In the genomic region with DNA sequence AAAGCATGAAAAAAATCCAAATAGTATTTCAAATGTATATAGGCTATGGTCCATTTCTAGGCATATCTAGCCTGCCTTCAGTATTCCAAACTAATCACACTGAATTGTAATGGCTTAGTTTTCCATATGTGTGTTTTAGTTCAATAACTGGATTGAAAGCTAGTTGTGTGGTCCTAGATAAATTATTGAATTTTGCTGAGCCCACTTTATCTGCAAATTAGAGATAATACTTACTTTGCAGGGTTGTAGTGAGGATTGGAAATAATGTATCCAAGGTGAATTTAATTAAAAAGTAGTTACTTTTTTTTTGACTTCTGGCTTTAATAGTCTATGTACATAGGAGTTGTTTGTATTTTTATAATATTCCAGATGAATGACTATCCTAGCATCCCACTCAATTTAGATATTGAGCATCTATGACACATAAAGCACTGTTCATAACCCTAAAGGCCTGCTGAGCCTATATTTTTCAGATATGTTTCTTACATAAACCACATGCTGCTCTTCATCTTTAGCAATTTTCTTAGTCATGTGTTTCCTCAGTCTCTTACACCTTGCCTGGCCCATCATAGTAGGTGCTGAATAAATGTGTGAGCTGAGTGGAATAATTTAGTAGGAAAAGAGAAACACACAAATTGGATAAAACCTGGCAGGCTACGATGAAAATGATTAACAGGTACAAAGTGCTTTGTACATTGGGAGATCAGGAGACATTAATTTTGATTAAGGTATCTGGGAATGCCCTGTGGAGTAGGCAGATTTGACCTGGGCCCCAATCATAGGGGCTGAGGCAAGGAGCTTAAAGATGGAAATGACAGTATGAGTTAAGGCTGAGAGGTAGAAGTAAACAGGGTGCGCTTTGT, we compare ENCODE assay signal across 8 cellular contexts. TPM values are rescaled to one million over a fixed set of nuclear protein-coding genes. Genes with fewer than 3 reads are reported as not detected.
DNase-seq lines count a peak whose midpoint lies in the region; ATAC-seq and TF ChIP-seq lines count a peak whose summit lies in the region.

No MANE protein-coding gene starts in this region.

- peak overlapping the region; percentile 16; the same call in 1 of the 2 replicates for H4K5ac ChIP-seq in IMR-90 (ENCODE audit: low read depth, low read length)

- peak overlapping the region; percentile 84 for H3K4me3 Mint-ChIP-seq in MCF 10A (ENCODE audit: unreplicated experiment)

- peaks cover 26% of the 10 kb centered on the region for H3K4me1 Mint-ChIP-seq in MCF 10A (ENCODE audit: insufficient read depth, unreplicated experiment)

- no peak overlapping the region for H3K23ac ChIP-seq in IMR-90 (ENCODE audit: low read depth, low read length)

- H3K36me3 Mint-ChIP-seq in MCF 10A (ENCODE audit: insufficient read depth, unreplicated experiment), result no peaks in the 10 kb centered on the region

- no peaks in the 10 kb centered on the region for H3K27me3 Mint-ChIP-seq in MCF 10A (ENCODE audit: insufficient read depth, unreplicated experiment)

- H3K27me3 ChIP-seq in IMR-90 (ENCODE audit: control insufficient read depth, insufficient read depth, low read length), result no peaks in the 10 kb centered on the region
- no peaks in the 10 kb centered on the region for H3K27me3 ChIP-seq in muscle layer of colon (ENCODE audit: control insufficient read depth in 1 of 2, insufficient read depth in 2 of 2, low read length in 2 of 2)

- no peak overlapping the region for H2BK5ac ChIP-seq in IMR-90 (ENCODE audit: low read depth, low read length, poor library complexity, severe bottlenecking)

- H3K4me3 ChIP-seq in AG09309 (ENCODE audit: control insufficient read depth, low read depth, low read length), result peak overlapping the region; percentile 58
- peak overlapping the region; percentile 74; the same call in 1 of the 2 replicates for H3K4me3 ChIP-seq in IMR-90 (ENCODE audit: insufficient read depth, low read depth, low read length)
- peak overlapping the region; percentile 55 to 89 for H3K4me3 ChIP-seq in muscle layer of colon (ENCODE audit: low read depth in 1 of 2, low read length in 2 of 2)

- peak overlapping the region; percentile 86 for H3K4me2 ChIP-seq in IMR-90 (ENCODE audit: low read depth, low read length)

- no peak overlapping the region for H2AK5ac ChIP-seq in IMR-90 (ENCODE audit: low read depth, low read length)

- BruUV-seq in IMR-90 (replicated peaks; lab: Mats Ljungman, UMichigan), result no TSS peak
- BruUV-seq in MCF 10A (replicated peaks; lab: Mats Ljungman, UMichigan), result no TSS peak

- H2AFZ ChIP-seq in IMR-90 (replicated peaks; ENCODE audit: low read length, poor library complexity), result peak overlapping the region; percentile 61

- no peaks in the 10 kb centered on the region for H3K36me3 ChIP-seq in IMR-90 (ENCODE audit: control insufficient read depth, insufficient read depth, low read length)
- H3K36me3 ChIP-seq in muscle layer of colon (ENCODE audit: insufficient read depth, low read length), result no peaks in the 10 kb centered on the region

- POLR2A ChIA-PET in IMR-90 (lab: Charles Lee; ENCODE audit: unreplicated experiment), result interaction anchor here (1.0 kb wide), 1 partner anchor 13 kb away, joined by 5 read pairs; no protein-coding TSS in a partner anchor
- POLR2A ChIA-PET in MCF 10A (lab: Yijun Ruan, JAX), result interaction anchor here (0.6 to 2.5 kb wide), 7 partner anchors 26 to 278 kb away, joined by 3 to 9 read pairs (median 5); partner anchors contain the start of genes EEF1AKMT3, METTL1 and TSFM

- no peak overlapping the region for H2BK15ac ChIP-seq in IMR-90 (ENCODE audit: low read depth, low read length)

- H3K9me1 ChIP-seq in IMR-90 (ENCODE audit: insufficient read depth, low read length), result 0 out of 2 replicates have a peak, but pooled peaks cover 2% of the 10 kb centered on the region

- no peak for TF ChIP-seq RAD21 in IMR-90 (IDR thresholded peaks at IDR 0.05; ENCODE audit: low read length)

- no peak overlapping the region for H2BK120ac ChIP-seq in IMR-90 (ENCODE audit: low read depth, low read length)

- no peaks in the 10 kb centered on the region for H4K20me1 ChIP-seq in IMR-90 (ENCODE audit: insufficient read depth, low read length)

- H4K91ac ChIP-seq in IMR-90 (ENCODE audit: insufficient read depth, low read depth, low read length), result no peak overlapping the region

- H3K27ac ChIP-seq in IMR-90 (ENCODE audit: insufficient read depth, low read length) (no peak overlapping the region), muscle layer of colon (ENCODE audit: low read depth, low read length) (peak overlapping the region; percentile 83)

- intact Hi-C loops in IMR-90 (cut with micrococcal nuclease), result no loop called here
- intact Hi-C loops in MCF 10A (cut with micrococcal nuclease), result no loop called here

- WGBS in IMR-90 (ENCODE audit: extremely low coverage in 2 of 2, insufficient read length in 1 of 2), 2 experiments, result 40% methylated on average over 1 of the region's 2 CpGs; no CpG with 5 or more reads in 1 of the 2 experiments

- TF ChIP-seq POLR2A in IMR-90 (IDR thresholded peaks at IDR 0.05; ENCODE audit: low read depth, low read length), result no peak

- H3K56ac ChIP-seq in IMR-90 (ENCODE audit: extremely low read depth, insufficient read depth, low read length), result no peak overlapping the region

- H3K9ac ChIP-seq in IMR-90 (ENCODE audit: low read depth, low read length) (peak overlapping the region; percentile 81; the same call in 1 of the 2 replicates), muscle layer of colon (ENCODE audit: low read length) (peak overlapping the region; percentile 87)

- 0 out of 2 replicates have a peak overlapping the region, but pooled peaks have one; percentile 25 for H3K4ac ChIP-seq in IMR-90 (ENCODE audit: low read depth, low read length)

- no peak for ATAC-seq in IMR-90 (ENCODE audit: low read depth)

- no peaks in the 10 kb centered on the region for H3K9me3 Mint-ChIP-seq in MCF 10A (ENCODE audit: unreplicated experiment)

- H3K9me3 ChIP-seq in IMR-90 (ENCODE audit: control insufficient read depth, insufficient read depth, low read length), result no peaks in the 10 kb centered on the region
- H3K9me3 ChIP-seq in muscle layer of colon (ENCODE audit: low read length), result no peaks in the 10 kb centered on the region

- TF ChIP-seq CTCF in AG09309 (IDR thresholded peaks at IDR 0.05; ENCODE audit: control insufficient read depth, insufficient read depth, low read depth, low read length, missing control alignments) (no peak), IMR-90 (conservative IDR thresholded peaks at IDR 0.05; ENCODE audit: low read depth, low read length) (no peak), MCF 10A (IDR thresholded peaks at IDR 0.05; ENCODE audit: unreplicated experiment) (no peak)

- H3K79me1 ChIP-seq in IMR-90 (ENCODE audit: low read depth in 1 of 2, low read length in 2 of 2), result peaks cover 9 to 12% of the 10 kb centered on the region in 2 experiments; a peak in 2 of 4 replicates

- H2AK9ac ChIP-seq in IMR-90 (replicated peaks; ENCODE audit: low read depth, low read length, poor library complexity), result no peak overlapping the region

- H3K18ac ChIP-seq in IMR-90 (ENCODE audit: low read depth, low read length), result no peak overlapping the region

- CTCF ChIA-PET in IMR-90 (lab: Yijun Ruan, JAX) (no interaction called here), MCF 10A (lab: Yijun Ruan, JAX) (interaction anchor here (0.7 to 1.3 kb wide), 3 partner anchors 35 to 1134 kb away, joined by 3 to 5 read pairs (median 3); no protein-coding TSS in a partner anchor)

- dilution Hi-C loops in IMR-90 (cut with HindIII; ENCODE audit: low sequenced_read_pairs, unreplicated experiment), result no loop called here

- peak overlapping the region; percentile 83 to 90 for H4K8ac ChIP-seq in IMR-90 (ENCODE audit: low read depth in 2 of 2, low read length in 2 of 2)

- no peak overlapping the region for H2BK20ac ChIP-seq in IMR-90 (ENCODE audit: low read depth, low read length)

- H3K14ac ChIP-seq in IMR-90 (replicated peaks; ENCODE audit: low read depth, low read length), result no peak overlapping the region

- in situ Hi-C loops in IMR-90 (cut with MboI; ENCODE audit: low sequenced_read_pairs), result no loop called here

- H3K27ac Mint-ChIP-seq in MCF 10A (ENCODE audit: low read depth, unreplicated experiment), result peak overlapping the region; percentile 62

- peaks cover 3% of the 10 kb centered on the region; the same call in 1 of the 2 replicates for H3K4me1 ChIP-seq in IMR-90 (ENCODE audit: control insufficient read depth, insufficient read depth, low read length)
- H3K4me1 ChIP-seq in muscle layer of colon (ENCODE audit: insufficient read depth, low read length), result peaks cover 15% of the 10 kb centered on the region

- DNase-seq in AG09309 (ENCODE audit: low read depth), result no peak
- DNase-seq in IMR-90, result no peak
- DNase-seq in MCF 10A (ENCODE audit: unreplicated experiment), result no peak
- no peak for DNase-seq in occipital lobe (lab: John Stamatoyannopoulos, UW)
- DNase-seq in activated CD8-positive, alpha-beta memory T cell treated with anti-CD3 and anti-CD28 coated beads, Interleukin-2, amount 50 U/mL, for 48 hours, result no peak
- DNase-seq in DMS79 (lab: John Stamatoyannopoulos, UW), result no peak
- DNase-seq in NCI-H1436 (lab: John Stamatoyannopoulos, UW), result no peak

TF ChIP-seq in IMR-90, 13 proteins besides CTCF, POLR2A, EP300 and RAD21:
- TF ChIP-seq SMC3 (IDR thresholded peaks at IDR 0.05; ENCODE audit: low read depth, low read length), result no peak
- TF ChIP-seq USF2 (IDR thresholded peaks at IDR 0.05; ENCODE audit: low read depth, low read length), result no peak
- TF ChIP-seq RFX5 (IDR thresholded peaks at IDR 0.05; ENCODE audit: low read depth, low read length), result no peak
- no peak for TF ChIP-seq MAFK (IDR thresholded peaks at IDR 0.05; ENCODE audit: low read depth, low read length)
- TF ChIP-seq BHLHE40 (IDR thresholded peaks at IDR 0.05; ENCODE audit: low read depth, low read length), result no peak
- no peak for TF ChIP-seq NFE2L2 (IDR thresholded peaks at IDR 0.05; ENCODE audit: low read depth, low read length)
- TF ChIP-seq CEBPB (IDR thresholded peaks at IDR 0.05; ENCODE audit: low read depth, low read length), result no peak
- no peak for TF ChIP-seq MAZ (IDR thresholded peaks at IDR 0.05; ENCODE audit: borderline replicate concordance, low read depth, low read length)

RNA-seq across cellular contexts. Expression of gene ATP23, which starts 1.1 kb away (rescaled TPM):
- total RNA-seq in IMR-90 (2012; rRNA removed) (7.2 TPM in 2 replicates), MCF 10A (2022) (1.9 and 3.0 TPM in 2 replicates), occipital lobe (7.5 TPM)
- polyA plus RNA-seq in IMR-90 (2012; rRNA removed), result 5.4 and 6.4 TPM in 2 replicates
- 1.8 and 3.0 TPM in 2 replicates for polyA plus RNA-seq in IMR-90 (2012; cell fraction: cytosol; rRNA removed)
- 0.52 and 3.2 TPM in 2 replicates for polyA plus RNA-seq in IMR-90 (2012; cell fraction: nucleus; rRNA removed; ENCODE audit: low replicate concordance)
